Comparison of ENCODE assay signal across 26 cellular contexts in the genomic region with DNA sequence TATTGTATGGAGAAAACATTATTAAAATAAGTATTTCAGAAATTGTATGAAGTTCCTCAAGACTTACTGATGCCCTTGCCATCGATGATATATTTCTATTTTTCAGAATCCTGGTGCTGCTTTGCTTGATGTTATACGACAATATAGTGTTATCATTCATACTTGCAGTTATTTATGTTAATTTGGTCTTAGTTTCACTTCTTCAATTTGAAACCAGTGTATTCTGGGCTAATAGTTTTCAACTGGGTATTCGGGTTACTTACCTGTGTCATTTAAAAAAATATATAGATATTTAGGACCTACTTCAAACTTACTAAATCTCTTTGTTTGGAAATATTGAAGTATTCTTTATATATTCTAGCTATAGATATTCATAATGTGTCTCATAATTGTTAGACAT.
"Had no signal": no experiment of that assay in that cellular context is flagged by ENCODE, and none has a peak within 500 bp of the region (broad histone marks: within the 10 kb centered on the region; RNA-seq: fewer than 3 reads in every experiment).

No MANE protein-coding gene starts in this region.

- H3K36me3 ChIP-seq: left lung, lower lobe of right lung, ovary, right atrium auricular region, right lobe of liver, thyroid gland, transverse colon, upper lobe of left lung, vagina had no signal

- H3K27me3 ChIP-seq: left lung, ovary, right atrium auricular region, right lobe of liver, thyroid gland, transverse colon, upper lobe of left lung, vagina had no signal

- H3K4me1 ChIP-seq: left lung, lower lobe of right lung, right atrium auricular region, right lobe of liver, thyroid gland, transverse colon, upper lobe of left lung, vagina had no signal

- H3K4me3 ChIP-seq: left lung, lower lobe of right lung, ovary, right atrium auricular region, right lobe of liver, smooth muscle cell, thyroid gland, transverse colon, upper lobe of left lung, vagina had no signal

- DNase-seq: hippocampal formation; kidney; left colon; left lung; lower lobe of right lung; mammary epithelial cell; mesenchymal stem cell; naive B cell; natural killer cell; nephron progenitor cell; ovary; right lobe of liver; stimulated activated CD4-positive, alpha-beta T cell treated with anti-CD3 and anti-CD28 coated beads, Interleukin-1b, Interleukin-23, amount 100 ng/mL, for 48 hours; stimulated activated CD4-positive, alpha-beta T cell treated with anti-CD3 and anti-CD28 coated beads, Interleukin-2, amount 100 ng/mL, for 48 hours; stimulated activated CD4-positive, alpha-beta T cell treated with anti-CD3 and anti-CD28 coated beads, Interleukin-4, amount 100 ng/mL, for 4 hours; stimulated activated CD8-positive, alpha-beta memory T cell treated with anti-CD3 and anti-CD28 coated beads, Interleukin-4, amount 100 ng/mL, for 48 hours; stimulated activated naive CD4-positive, alpha-beta T cell treated with Interleukin-2 at 50 U/mL for 16 hours; stimulated activated naive CD8-positive, alpha-beta T cell treated with anti-CD3 and anti-CD28 coated beads, Interleukin-15, amount 100 ng/mL, for 72 hours; substantia nigra; thyroid gland; transverse colon; upper lobe of left lung had no signal

- H3K9me3 ChIP-seq: left lung, lower lobe of right lung, ovary, right lobe of liver, thyroid gland, transverse colon, upper lobe of left lung, vagina had no signal

- H3K4me2 ChIP-seq: smooth muscle cell had no signal

- ATAC-seq: left colon; left lung; lower lobe of right lung; natural killer cell; right lobe of liver; stimulated activated memory B cell treated with anti-CD40 and anti-IgM and Interleukin-4, amounts not matched to agents 10 μg/mL and 1 μg/mL and 100 μg/mL, for 72 hours; stimulated activated naive CD8-positive, alpha-beta T cell treated with anti-CD3 and anti-CD28 coated beads, Interleukin-15, amount 100 ng/mL, for 72 hours had no signal

- H3K27ac ChIP-seq: left lung, lower lobe of right lung, ovary, right atrium auricular region, right lobe of liver, thyroid gland, transverse colon, upper lobe of left lung, vagina had no signal
